ENCODE assay signal across 24 cellular contexts in genomic region chr11:120598517-120599209, GRCh38.
"Had no signal": no experiment of that assay in that cellular context is flagged by ENCODE, and none has a peak within 500 bp of the region (broad histone marks: within the 10 kb centered on the region; RNA-seq: fewer than 3 reads in every experiment).

No MANE protein-coding gene starts in this region.

- H3K27me3 ChIP-seq: adrenal gland, body of pancreas, colonic mucosa, dorsolateral prefrontal cortex, right atrium auricular region, upper lobe of left lung had no signal

- DNase-seq: activated CD4-positive, alpha-beta T cell treated with anti-CD3 and anti-CD28 coated beads for 36 hours; activated CD4-positive, CD25-positive, alpha-beta regulatory T cell; activated naive CD4-positive, alpha-beta T cell treated with anti-CD3 and anti-CD28 coated beads for 36 hours; activated naive CD8-positive, alpha-beta T cell treated with anti-CD3 and anti-CD28 coated beads for 36 hours; activated T-cell treated with anti-CD3 and anti-CD28 coated beads for 4 hours; activated T-cell treated with anti-CD3 and anti-CD28 coated beads, Interleukin-2, amount 50 U/mL, for 72 hours; adrenal gland; body of pancreas; colonic mucosa; effector memory CD4-positive, alpha-beta T cell; hippocampal formation; left colon; midbrain; naive thymus-derived CD4-positive, alpha-beta T cell; occipital lobe; stimulated activated CD4-positive, alpha-beta T cell treated with anti-CD3 and anti-CD28 coated beads, Interleukin-2, amount 100 ng/mL, for 48 hours; T-helper 9 cell; upper lobe of left lung had no signal

- H3K27ac ChIP-seq: adrenal gland, body of pancreas, colonic mucosa, gastroesophageal sphincter, parathyroid adenoma, right atrium auricular region, thoracic aorta, upper lobe of left lung had no signal

- ATAC-seq: activated CD4-positive, alpha-beta T cell treated with anti-CD3 and anti-CD28 coated beads for 36 hours; activated T-cell treated with anti-CD3 and anti-CD28 coated beads, Interleukin-2, amount 50 U/mL, for 72 hours; body of pancreas; gastroesophageal sphincter; left colon; naive thymus-derived CD4-positive, alpha-beta T cell had no signal

- H3K4me1 ChIP-seq: body of pancreas, colonic mucosa, gastroesophageal sphincter, parathyroid adenoma, right atrium auricular region, upper lobe of left lung had no signal

- FAIRE-seq: keratinocyte had no signal

- H3K4me3 ChIP-seq: adrenal gland, body of pancreas, colonic mucosa, gastroesophageal sphincter, thoracic aorta, upper lobe of left lung had no signal

- H3K9me3 ChIP-seq: adrenal gland, body of pancreas, colonic mucosa, gastroesophageal sphincter, right atrium auricular region, thoracic aorta, upper lobe of left lung had no signal

- H3K36me3 ChIP-seq: adrenal gland, colonic mucosa, gastroesophageal sphincter, right atrium auricular region, thoracic aorta, upper lobe of left lung had no signal

- H3K9ac ChIP-seq: parathyroid adenoma had no signal
